In the genomic region with DNA sequence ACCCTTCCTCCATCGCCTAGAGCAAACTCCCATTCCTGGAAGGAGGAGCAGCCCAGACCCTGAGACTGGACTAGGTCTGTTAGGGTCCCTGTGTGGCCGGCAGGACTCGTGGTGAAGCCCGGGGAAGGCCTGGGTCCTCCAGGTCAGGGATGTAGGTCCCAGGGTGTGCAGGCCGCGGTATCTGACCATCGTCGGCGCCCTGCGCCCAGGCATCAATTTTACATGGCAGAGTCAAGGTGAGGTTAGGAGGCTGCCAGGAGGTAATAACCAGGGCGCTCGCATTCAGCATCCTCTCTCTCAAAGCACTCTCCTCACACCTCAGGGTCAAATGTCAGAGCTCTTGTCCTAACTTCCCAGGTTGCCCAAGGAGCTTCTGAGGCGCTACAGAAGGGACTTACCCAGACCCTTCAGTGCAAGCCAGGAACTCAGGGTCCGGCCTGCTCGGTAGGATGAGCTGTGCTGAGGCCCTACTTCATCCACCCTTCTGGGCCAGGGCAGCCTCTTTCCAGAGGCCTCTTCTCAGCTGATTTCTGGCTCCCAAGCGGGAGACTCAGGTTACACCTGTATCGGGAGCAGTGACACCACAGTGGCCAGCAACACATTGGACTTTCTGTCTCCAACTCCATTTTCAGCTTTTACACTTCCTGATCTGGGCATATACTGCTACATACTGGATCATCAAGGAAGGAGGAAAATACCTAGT, we compare ENCODE assay signal across 1 cellular context.
A peak's percentile ranks its signal among the peaks of the same experiment; 100 is the strongest.
TF ChIP-seq lines count a peak whose summit lies in the region.

No MANE protein-coding gene starts in this region.

TF ChIP-seq in HepG2, 621 proteins besides CTCF, POLR2A, EP300 and RAD21 (continued from another document):
- TF ChIP-seq, protein P1, sequence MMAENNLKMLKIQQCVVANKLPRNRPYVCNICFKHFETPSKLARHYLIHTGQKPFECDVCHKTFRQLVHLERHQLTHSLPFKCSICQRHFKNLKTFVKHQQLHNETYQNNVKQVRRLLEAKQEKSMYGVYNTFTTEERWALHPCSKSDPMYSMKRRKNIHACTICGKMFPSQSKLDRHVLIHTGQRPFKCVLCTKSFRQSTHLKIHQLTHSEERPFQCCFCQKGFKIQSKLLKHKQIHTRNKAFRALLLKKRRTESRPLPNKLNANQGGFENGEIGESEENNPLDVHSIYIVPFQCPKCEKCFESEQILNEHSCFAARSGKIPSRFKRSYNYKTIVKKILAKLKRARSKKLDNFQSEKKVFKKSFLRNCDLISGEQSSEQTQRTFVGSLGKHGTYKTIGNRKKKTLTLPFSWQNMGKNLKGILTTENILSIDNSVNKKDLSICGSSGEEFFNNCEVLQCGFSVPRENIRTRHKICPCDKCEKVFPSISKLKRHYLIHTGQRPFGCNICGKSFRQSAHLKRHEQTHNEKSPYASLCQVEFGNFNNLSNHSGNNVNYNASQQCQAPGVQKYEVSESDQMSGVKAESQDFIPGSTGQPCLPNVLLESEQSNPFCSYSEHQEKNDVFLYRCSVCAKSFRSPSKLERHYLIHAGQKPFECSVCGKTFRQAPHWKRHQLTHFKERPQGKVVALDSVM (CRISPR knock-in tag; IDR thresholded peaks at IDR 0.05), result peak; percentile 59; the same call in 1 of the 2 replicates
- TF ChIP-seq, protein P2, sequence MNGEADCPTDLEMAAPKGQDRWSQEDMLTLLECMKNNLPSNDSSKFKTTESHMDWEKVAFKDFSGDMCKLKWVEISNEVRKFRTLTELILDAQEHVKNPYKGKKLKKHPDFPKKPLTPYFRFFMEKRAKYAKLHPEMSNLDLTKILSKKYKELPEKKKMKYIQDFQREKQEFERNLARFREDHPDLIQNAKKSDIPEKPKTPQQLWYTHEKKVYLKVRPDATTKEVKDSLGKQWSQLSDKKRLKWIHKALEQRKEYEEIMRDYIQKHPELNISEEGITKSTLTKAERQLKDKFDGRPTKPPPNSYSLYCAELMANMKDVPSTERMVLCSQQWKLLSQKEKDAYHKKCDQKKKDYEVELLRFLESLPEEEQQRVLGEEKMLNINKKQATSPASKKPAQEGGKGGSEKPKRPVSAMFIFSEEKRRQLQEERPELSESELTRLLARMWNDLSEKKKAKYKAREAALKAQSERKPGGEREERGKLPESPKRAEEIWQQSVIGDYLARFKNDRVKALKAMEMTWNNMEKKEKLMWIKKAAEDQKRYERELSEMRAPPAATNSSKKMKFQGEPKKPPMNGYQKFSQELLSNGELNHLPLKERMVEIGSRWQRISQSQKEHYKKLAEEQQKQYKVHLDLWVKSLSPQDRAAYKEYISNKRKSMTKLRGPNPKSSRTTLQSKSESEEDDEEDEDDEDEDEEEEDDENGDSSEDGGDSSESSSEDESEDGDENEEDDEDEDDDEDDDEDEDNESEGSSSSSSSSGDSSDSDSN (CRISPR knock-in tag; IDR thresholded peaks at IDR 0.05), result peak; percentile 80
TF ChIP-seq in HepG2: peak in this region for 114.
